ENCODE assay signal across 21 cellular contexts in genomic region chr6:40319124-40319523, GRCh38.
DNase-seq lines count a peak whose midpoint lies in the region; ATAC-seq, FAIRE-seq and TF ChIP-seq lines count a peak whose summit lies in the region.
"Had no signal": no experiment of that assay in that cellular context is flagged by ENCODE, and none has a peak within 500 bp of the region (broad histone marks: within the 10 kb centered on the region; RNA-seq: fewer than 3 reads in every experiment).

No MANE protein-coding gene starts in this region.

- POLR2A ChIA-PET in HepG2 (lab: Yijun Ruan, JAX), result no interaction called here
- POLR2A ChIA-PET in K562 (lab: Yijun Ruan, JAX), result no interaction called here

- no peak overlapping the region for H2AFZ ChIP-seq in HepG2 (ENCODE audit: low read length)
- H2AFZ ChIP-seq in K562 (ENCODE audit: low read depth, low read length), result no peak overlapping the region

- TF ChIP-seq CTCF in HepG2 (CRISPR knock-in tag; IDR thresholded peaks at IDR 0.05) (no peak), right lobe of liver (IDR thresholded peaks at IDR 0.05) (no peak), K562 (IDR thresholded peaks at IDR 0.05 in 2 of 3, conservative IDR thresholded peaks at IDR 0.05 in 1 of 3; ENCODE audit: insufficient read depth in 2 of 3, low read depth in 1 of 3, low read length in 3 of 3) (no peak)

- CTCF ChIA-PET in HepG2 (lab: Yijun Ruan, JAX; ENCODE audit: low intra/inter-chr PET ratio, low total read pairs) (no interaction called here), K562 (lab: Yijun Ruan, JAX; ENCODE audit: low intra/inter-chr PET ratio) (no interaction called here)

- TF ChIP-seq POLR2A in HepG2 (IDR thresholded peaks at IDR 0.05; ENCODE audit: insufficient read depth in 1 of 2, low read depth in 2 of 2, low read length in 2 of 2) (no peak), right lobe of liver (IDR thresholded peaks at IDR 0.05) (no peak), K562 (conservative IDR thresholded peaks at IDR 0.05) (no peak)

- H3K4me2 ChIP-seq in HepG2 (ENCODE audit: low read depth, low read length) (no peak overlapping the region), K562 (ENCODE audit: insufficient read depth, low read length) (no peak overlapping the region)
- H3K4me2 ChIP-seq: A549; BLaER1 treated with 17β-estradiol and CSF1 and Interleukin-3, amounts not matched to agents 10 nM and 100 nM had no signal

- DNase-seq in HepG2 (ENCODE audit: low spot score) (no peak), right lobe of liver (no peak), K562 (ENCODE audit: extremely low read depth in 1 of 4, low spot score in 3 of 4) (no peak)
- DNase-seq: AML-193; Caco-2; Calu3; CD4-positive, alpha-beta T cell; CD8-positive, alpha-beta T cell; DMS79 treated with DMSO at 0.1 percent for 48 hours; GF-D8 had no signal

- H3K9ac ChIP-seq in HepG2 (ENCODE audit: insufficient read depth, low read depth, low read length), result no peak overlapping the region
- no peak overlapping the region for H3K9ac ChIP-seq in K562 (ENCODE audit: insufficient read depth in 1 of 2, low read depth in 2 of 2, low read length in 2 of 2)
- H3K9ac ChIP-seq: BLaER1 treated with 17β-estradiol and CSF1 and Interleukin-3, amounts not matched to agents 10 nM and 100 nM had no signal

- FAIRE-seq in HepG2 (lab: Jason Lieb, UNC) (no peak), K562 (lab: Jason Lieb, UNC) (no peak)
- FAIRE-seq: A549, D721Med, G401.6, GM12892, GM18507, GM19239 had no signal

- H3K27me3 ChIP-seq in HepG2 (ENCODE audit: control insufficient read depth in 1 of 2, insufficient read depth in 2 of 2, low read length in 2 of 2), result peaks cover 0 to 17% of the 10 kb centered on the region in 2 experiments; a peak in 2 of 5 replicates
- no peaks in the 10 kb centered on the region for H3K27me3 ChIP-seq in right lobe of liver
- peaks cover 4 to 38% of the 10 kb centered on the region in 2 experiments; a peak in 4 of 5 replicates for H3K27me3 ChIP-seq in K562 (ENCODE audit: control insufficient read depth in 2 of 2, insufficient read depth in 2 of 2, low read length in 2 of 2)
- H3K27me3 ChIP-seq: BLaER1 treated with 17β-estradiol and CSF1 and Interleukin-3, amounts not matched to agents 10 nM and 100 nM had no signal

- H3K36me3 ChIP-seq in HepG2 (replicated peaks in 1 of 2; ENCODE audit: control insufficient read depth in 1 of 2, insufficient read depth in 2 of 2, low read length in 2 of 2), result no peaks in the 10 kb centered on the region
- H3K36me3 ChIP-seq in right lobe of liver, result no peaks in the 10 kb centered on the region
- no peaks in the 10 kb centered on the region for H3K36me3 ChIP-seq in K562 (ENCODE audit: control insufficient read depth, insufficient read depth, low read length)
- H3K36me3 ChIP-seq: BLaER1 treated with 17β-estradiol and CSF1 and Interleukin-3, amounts not matched to agents 10 nM and 100 nM had no signal

- ATAC-seq in HepG2 (no peak), right lobe of liver (no peak), K562 (no peak), HG03108 (IDR thresholded peaks at IDR 0.05; ENCODE audit: unreplicated experiment) (no peak), GM18870 (IDR thresholded peaks at IDR 0.05; ENCODE audit: unreplicated experiment) (no peak)
- ATAC-seq: A549; CD8-positive, alpha-beta T cell had no signal

- H3K4me1 ChIP-seq in HepG2 (ENCODE audit: insufficient read depth, low read length) (no peaks in the 10 kb centered on the region), right lobe of liver (peaks cover 0 to 11% (median 0%) of the 10 kb centered on the region in 4 donors), K562 (replicated peaks in 1 of 2; ENCODE audit: control insufficient read depth in 2 of 2, insufficient read depth in 2 of 2, low read length in 2 of 2) (no peaks in the 10 kb centered on the region)
- H3K4me1 ChIP-seq: A549, Caco-2 had no signal

- no peaks in the 10 kb centered on the region for H3K9me1 ChIP-seq in K562 (ENCODE audit: control insufficient read depth, insufficient read depth, low read length)

- intact Hi-C loops in HepG2 (cut with micrococcal nuclease; ENCODE audit: unreplicated experiment), result no loop called here
- intact Hi-C loops in right lobe of liver (cut with DNase I), result no loop called here
- intact Hi-C loops in K562 (cut with micrococcal nuclease), result no loop called here

- BruUV-seq in HepG2 (replicated peaks; lab: Mats Ljungman, UMichigan) (no TSS peak), K562 (replicated peaks; lab: Mats Ljungman, UMichigan) (no TSS peak)

- H3K27ac ChIP-seq in HepG2 (ENCODE audit: extremely low read length, insufficient read depth, low read length) (no peak overlapping the region), right lobe of liver (no peak overlapping the region), K562 (ENCODE audit: extremely low read depth, low read depth, low read length) (no peak overlapping the region)
- H3K27ac ChIP-seq: 22Rv1; A549; BLaER1 treated with 17β-estradiol and CSF1 and Interleukin-3, amounts not matched to agents 10 nM and 100 nM; C4-2B had no signal

- TF ChIP-seq EP300 in HepG2 (IDR thresholded peaks at IDR 0.05; ENCODE audit: low read depth in 2 of 2, low read length in 2 of 2) (no peak), HepG2 (CRISPR knock-in tag; IDR thresholded peaks at IDR 0.05; ENCODE audit: borderline replicate concordance) (no peak), K562 (IDR thresholded peaks at IDR 0.05; ENCODE audit: low read length) (no peak)

- TF ChIP-seq RAD21 in HepG2 (CRISPR knock-in tag; IDR thresholded peaks at IDR 0.05), result no peak
- no peak for TF ChIP-seq RAD21 in K562 (CRISPR knock-in tag; conservative IDR thresholded peaks at IDR 0.05 in 1 of 2, IDR thresholded peaks at IDR 0.05 in 1 of 2)

- H3K4me3 ChIP-seq in HepG2 (replicated peaks in 1 of 3; ENCODE audit: insufficient read depth in 1 of 3, low read depth in 2 of 3, low read length in 3 of 3), result no peak overlapping the region
- H3K4me3 ChIP-seq in right lobe of liver, result no peak overlapping the region
- no peak overlapping the region for H3K4me3 ChIP-seq in K562
- H3K4me3 ChIP-seq: A549; BLaER1 treated with 17β-estradiol and CSF1 and Interleukin-3, amounts not matched to agents 10 nM and 100 nM had no signal

- H4K20me1 ChIP-seq in HepG2 (ENCODE audit: insufficient read depth, low read length) (no peaks in the 10 kb centered on the region), K562 (replicated peaks; ENCODE audit: control insufficient read depth, insufficient read depth, low read length) (no peaks in the 10 kb centered on the region)
- H4K20me1 ChIP-seq: BLaER1 treated with 17β-estradiol and CSF1 and Interleukin-3, amounts not matched to agents 10 nM and 100 nM had no signal

- no peaks in the 10 kb centered on the region for H3K79me2 ChIP-seq in HepG2 (ENCODE audit: insufficient read depth, low read length)
- H3K79me2 ChIP-seq in K562 (ENCODE audit: control insufficient read depth, insufficient read depth, low read length), result no peaks in the 10 kb centered on the region

- in situ Hi-C loops in HepG2 (cut with HindIII; ENCODE audit: extremely low pct_ligation_motif_present, low pct_unique_long_range_greater_than_20kb) (loop anchor here (10.0 kb wide), 1 partner anchor 944 kb away; no protein-coding TSS in a partner anchor), K562 (cut with MboI) (loop anchor here (25.0 kb wide), 1 partner anchor 957 kb away; no protein-coding TSS in a partner anchor)

- no peaks in the 10 kb centered on the region for H3K9me3 ChIP-seq in HepG2 (ENCODE audit: low read length)
- no peaks in the 10 kb centered on the region for H3K9me3 ChIP-seq in right lobe of liver
- H3K9me3 ChIP-seq in K562 (replicated peaks; ENCODE audit: control insufficient read depth, insufficient read depth, low read depth, low read length), result no peaks in the 10 kb centered on the region
- H3K9me3 ChIP-seq: A549, Caco-2 had no signal

TF ChIP-seq in HepG2, 621 proteins besides CTCF, POLR2A, EP300 and RAD21 (continues in another document):
- TF ChIP-seq RBFOX2 (IDR thresholded peaks at IDR 0.05; ENCODE audit: low read depth, low read length), result no peak
- TF ChIP-seq ZSCAN20 (CRISPR knock-in tag; IDR thresholded peaks at IDR 0.05; ENCODE audit: borderline replicate concordance), result no peak
- no peak for TF ChIP-seq MED13 (CRISPR knock-in tag; IDR thresholded peaks at IDR 0.05)
- TF ChIP-seq MIER2 (CRISPR knock-in tag; IDR thresholded peaks at IDR 0.05), result no peak
- TF ChIP-seq CREB1 (IDR thresholded peaks at IDR 0.05), result peak; percentile 94
- no peak for TF ChIP-seq CREB1 (CRISPR knock-in tag; IDR thresholded peaks at IDR 0.05)
- TF ChIP-seq SP1 (IDR thresholded peaks at IDR 0.05), result no peak
- no peak for TF ChIP-seq SP1 (CRISPR knock-in tag; IDR thresholded peaks at IDR 0.05)
- no peak for TF ChIP-seq NRL (CRISPR knock-in tag; IDR thresholded peaks at IDR 0.05; ENCODE audit: borderline replicate concordance)

TF ChIP-seq in K562, 482 proteins besides CTCF, POLR2A, EP300 and RAD21:
- TF ChIP-seq TARDBP (IDR thresholded peaks at IDR 0.05), result no peak
- no peak for TF ChIP-seq ETV6 (IDR thresholded peaks at IDR 0.05; ENCODE audit: borderline replicate concordance in 1 of 2, low read depth in 2 of 2, low read length in 1 of 2)
- TF ChIP-seq ETV6 (CRISPR knock-in tag; IDR thresholded peaks at IDR 0.05; ENCODE audit: borderline replicate concordance), result no peak
- 0 out of 2 replicates have a peak, but pooled peaks have one; percentile 13 for TF ChIP-seq ATF7 (IDR thresholded peaks at IDR 0.05)
- TF ChIP-seq MTA3 (IDR thresholded peaks at IDR 0.05; ENCODE audit: borderline replicate concordance), result no peak
